10 cellular contexts compared by ENCODE assay signal in the genomic region with DNA sequence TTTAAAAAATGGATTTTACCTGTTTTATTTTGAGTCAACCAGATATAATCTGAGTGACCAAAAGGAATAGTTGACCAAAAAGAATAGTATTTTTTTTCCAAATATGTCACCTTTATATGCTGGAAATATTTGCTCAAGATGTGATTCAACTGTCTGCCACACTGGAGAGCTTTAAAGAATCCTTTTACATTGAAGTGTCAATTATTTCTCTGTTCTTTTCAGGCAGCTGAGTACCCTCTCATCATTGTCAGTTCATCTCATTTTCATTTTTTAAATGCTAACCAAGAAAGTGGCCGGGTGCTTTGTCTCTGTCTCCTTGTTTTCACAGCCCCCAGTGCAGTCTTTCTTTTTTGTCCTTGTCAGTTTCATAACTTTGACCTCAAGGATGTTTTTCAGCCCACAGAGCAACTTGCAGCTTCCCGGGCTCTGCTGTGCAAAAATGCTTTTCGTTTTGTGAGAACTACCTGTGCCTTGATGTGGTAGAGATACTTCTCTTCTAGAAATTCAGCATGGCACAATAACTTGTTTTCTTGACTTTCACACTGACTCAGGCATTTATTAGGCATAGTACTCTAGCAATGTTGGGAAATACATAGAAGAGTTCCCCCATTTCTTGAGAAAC. TPM values are rescaled to one million over a fixed set of nuclear protein-coding genes. Genes with fewer than 3 reads are reported as not detected.
A peak's percentile ranks its signal among the peaks of the same experiment; 100 is the strongest.
DNase-seq lines count a peak whose midpoint lies in the region; ATAC-seq and FAIRE-seq lines count a peak whose summit lies in the region.
"Had no signal": no experiment of that assay in that cellular context is flagged by ENCODE, and none has a peak within 500 bp of the region (broad histone marks: within the 10 kb centered on the region; RNA-seq: fewer than 3 reads in every experiment).

No MANE protein-coding gene starts in this region.

- ATAC-seq in GM18499 (IDR thresholded peaks at IDR 0.05; ENCODE audit: insufficient read depth, unreplicated experiment) (peak; percentile 49), GM21381 (IDR thresholded peaks at IDR 0.05; ENCODE audit: unreplicated experiment) (peak; percentile 81)

- FAIRE-seq in HTR-8/SVneo (lab: Jason Lieb, UNC) = no peak

- DNase-seq in Jurkat, Clone E6-1 (ENCODE audit: low read depth, low spot score) = peak; percentile 85
- peak; percentile 49 for DNase-seq in activated naive CD8-positive, alpha-beta T cell treated with anti-CD3 and anti-CD28 coated beads for 36 hours
- DNase-seq in substantia nigra (lab: John Stamatoyannopoulos, UW) (no peak), NCI-H82 treated with DMSO at 0.1 percent for 48 hours (lab: John Stamatoyannopoulos, UW; ENCODE audit: unreplicated experiment) (no peak), DMS79 treated with DMSO at 0.1 percent for 48 hours (lab: John Stamatoyannopoulos, UW) (no peak), HTR-8/SVneo (ENCODE audit: insufficient read length, low spot score) (no peak)
- DNase-seq: Caco-2, glutamatergic neuron had no signal

- H3K9me3 Mint-ChIP-seq in activated naive CD8-positive, alpha-beta T cell treated with anti-CD3 and anti-CD28 coated beads for 36 hours = no peaks in the 10 kb centered on the region

- H3K36me3 Mint-ChIP-seq in activated naive CD8-positive, alpha-beta T cell treated with anti-CD3 and anti-CD28 coated beads for 36 hours = no peaks in the 10 kb centered on the region

- no peaks in the 10 kb centered on the region for H3K27me3 Mint-ChIP-seq in activated naive CD8-positive, alpha-beta T cell treated with anti-CD3 and anti-CD28 coated beads for 36 hours

- H3K4me1 Mint-ChIP-seq in activated naive CD8-positive, alpha-beta T cell treated with anti-CD3 and anti-CD28 coated beads for 36 hours = peaks cover 39% of the 10 kb centered on the region

- no peak overlapping the region for H3K27ac ChIP-seq in substantia nigra (ENCODE audit: low read depth, low read length, poor library complexity, severe bottlenecking)

- H3K27ac Mint-ChIP-seq in activated naive CD8-positive, alpha-beta T cell treated with anti-CD3 and anti-CD28 coated beads for 36 hours = peak overlapping the region; percentile 79

- no peak overlapping the region for H3K4me3 ChIP-seq in Jurkat, Clone E6-1 (ENCODE audit: low read length)

- H3K4me3 Mint-ChIP-seq in activated naive CD8-positive, alpha-beta T cell treated with anti-CD3 and anti-CD28 coated beads for 36 hours = peak overlapping the region; percentile 11

RNA-seq across cellular contexts. Expression of a gene that starts 23.4 kb away (rescaled TPM):
- 25.0 TPM for polyA plus RNA-seq in Jurkat, Clone E6-1 (2012; ENCODE audit: insufficient read depth, insufficient read length)
- 10 to 100 TPM; 20.6 to 21.3 TPM for total RNA-seq in activated naive CD8-positive, alpha-beta T cell treated with anti-CD3 and anti-CD28 coated beads for 36 hours

Comparison
In these comparisons a context has a peak if more than half of its experiments do, and no peak if none do; other contexts are left out.
1. DNase-seq: peak in Jurkat, Clone E6-1 (single experiment) and activated naive CD8-positive, alpha-beta T cell treated with anti-CD3 and anti-CD28 coated beads for 36 hours (single experiment); none in substantia nigra (0 of 49), NCI-H82 treated with DMSO at 0.1 percent for 48 hours (single experiment), DMS79 treated with DMSO at 0.1 percent for 48 hours (single experiment) and HTR-8/SVneo (single experiment).